Comparison of ENCODE assay signal across 8 cellular contexts in the genomic region with DNA sequence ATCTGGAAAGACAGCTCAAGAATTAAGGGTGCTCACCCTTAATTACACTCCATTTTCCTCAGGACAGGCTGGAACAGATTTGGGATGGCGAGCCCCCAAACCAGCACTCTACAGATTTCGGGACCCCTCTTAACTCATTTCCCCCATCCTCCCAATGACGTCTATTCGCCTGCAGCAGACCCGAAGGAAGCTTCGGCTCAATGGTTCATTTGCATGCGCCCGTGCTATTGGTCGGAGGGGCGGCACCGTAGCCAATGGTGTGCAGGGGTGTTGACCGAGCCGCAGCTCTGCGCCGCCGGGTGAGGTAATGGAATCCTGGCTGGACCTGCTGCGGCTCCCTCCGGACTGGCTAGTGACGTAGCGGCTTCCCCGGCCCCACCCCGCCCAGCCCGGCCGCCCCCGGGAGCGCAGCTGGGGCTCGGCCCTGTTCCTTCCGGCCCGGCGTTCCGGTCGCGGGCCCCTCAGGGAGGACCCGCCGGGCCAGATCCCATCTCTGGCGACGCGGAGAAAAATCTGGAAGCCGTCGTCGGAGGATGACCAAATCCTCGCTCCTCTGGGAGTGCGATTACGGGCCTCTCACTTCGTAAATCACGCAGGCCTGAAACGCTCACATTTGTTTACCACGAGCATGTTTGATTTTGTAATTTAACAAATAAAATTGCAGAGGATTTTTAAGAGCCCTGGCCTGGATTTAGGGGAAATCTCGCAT. TPM values are rescaled to one million over a fixed set of nuclear protein-coding genes. Genes with fewer than 3 reads are reported as not detected.
DNase-seq lines count a peak whose midpoint lies in the region; ATAC-seq, FAIRE-seq and TF ChIP-seq lines count a peak whose summit lies in the region.

No MANE protein-coding gene starts in this region.

- DNase-seq in 8988T (peak; percentile 99), NCI-H2107 (lab: John Stamatoyannopoulos, UW) (peak; percentile 93), body of pancreas (peak; percentile 97 to 99 (median 99)), iPS DF 6.9 (ENCODE audit: low read depth, low spot score) (no peak), skeletal muscle cell (ENCODE audit: low read depth) (peak; percentile 93)

- no peaks in the 10 kb centered on the region for H3K36me3 ChIP-seq in body of pancreas (replicated peaks in 1 of 2; ENCODE audit: insufficient read depth in 1 of 2, low read depth in 2 of 2)
- H3K36me3 ChIP-seq in iPS DF 6.9 (ENCODE audit: control insufficient read depth, insufficient read depth, low read length), result no peaks in the 10 kb centered on the region

- WGBS in body of pancreas, 2 donors, result 1 to 2% methylated on average over 23 to 49 of the region's 49 CpGs
- no CpG with 5 or more reads among the region's 49 CpGs for whole genome bisulfite sequencing in iPS DF 6.9 (ENCODE audit: insufficient coverage, insufficient read length)

- no peak for TF ChIP-seq CTCF in body of pancreas (IDR thresholded peaks at IDR 0.05)

- H3K27ac ChIP-seq in body of pancreas (peak overlapping the region; percentile 92 to 96 (median 94)), iPS DF 6.9 (ENCODE audit: low read length) (no peak overlapping the region)

- intact Hi-C loops in body of pancreas (cut with DNase I), result no loop called here

- TF ChIP-seq POLR2A in body of pancreas (IDR thresholded peaks at IDR 0.05), result peak; percentile 89 to 90 (median 89)

- H3K27me3 ChIP-seq in body of pancreas (no peaks in the 10 kb centered on the region), iPS DF 6.9 (ENCODE audit: control insufficient read depth, insufficient read depth, low read length) (peaks cover 6% of the 10 kb centered on the region; the same call in 1 of the 2 replicates)

- H3K9me3 ChIP-seq in body of pancreas (no peaks in the 10 kb centered on the region), iPS DF 6.9 (ENCODE audit: control insufficient read depth, insufficient read depth, low read length) (no peaks in the 10 kb centered on the region)

- ATAC-seq in GM18520 (IDR thresholded peaks at IDR 0.05; ENCODE audit: unreplicated experiment) (peak; percentile 89), HG03060 (IDR thresholded peaks at IDR 0.05; ENCODE audit: low read depth, unreplicated experiment) (peak; percentile 80), body of pancreas (peak; percentile 92)

- H3K4me3 ChIP-seq in body of pancreas, result no peak overlapping the region
- peak overlapping the region; percentile 3; the same call in 1 of the 2 replicates for H3K4me3 ChIP-seq in iPS DF 6.9 (ENCODE audit: low read length)
- peak overlapping the region; percentile 47 for H3K4me3 ChIP-seq in skeletal muscle cell (ENCODE audit: low read depth, low read length)

- FAIRE-seq in TTC549 (lab: Jason Lieb, UNC), result peak; percentile 59

- H3K4me1 ChIP-seq in body of pancreas, result peaks cover 33% of the 10 kb centered on the region
- H3K4me1 ChIP-seq in iPS DF 6.9 (ENCODE audit: control insufficient read depth, insufficient read depth, low read length), result peaks cover 6% of the 10 kb centered on the region

RNA-seq across cellular contexts. Expression of a gene that starts 18.3 kb away (rescaled TPM):
- 100 to 1,000 TPM in 1 of 2 donors, 10 to 100 TPM in 1; 36.6 to 253 TPM for total RNA-seq in body of pancreas

RNA-seq across cellular contexts. Expression of a gene that starts 26.2 kb away (rescaled TPM):
- total RNA-seq in body of pancreas, result 10 to 100 TPM in 1 of 2 donors, 1 to 10 TPM in 1; 7.0 to 19.4 TPM

RNA-seq across cellular contexts. Expression of a gene that starts 36.8 kb away (rescaled TPM):
- 10 to 100 TPM; 25.7 to 25.9 TPM for total RNA-seq in body of pancreas

RNA-seq across cellular contexts. Expression of a gene that starts 46.6 kb away (rescaled TPM):
- total RNA-seq in body of pancreas, result under 1 TPM; 0.26 to 0.66 TPM

Comparison
In these comparisons a context has a peak if more than half of its experiments do, and no peak if none do; other contexts are left out.
1. H3K4me3 ChIP-seq: peak in iPS DF 6.9 (single experiment) and skeletal muscle cell (single experiment); none in body of pancreas (0 of 2).
2. Peak in every context shown above with its lines, with median percentiles within 50 percentile points of each other: ATAC-seq.